Comparison of ENCODE assay signal across 1 cellular context in the genomic region with DNA sequence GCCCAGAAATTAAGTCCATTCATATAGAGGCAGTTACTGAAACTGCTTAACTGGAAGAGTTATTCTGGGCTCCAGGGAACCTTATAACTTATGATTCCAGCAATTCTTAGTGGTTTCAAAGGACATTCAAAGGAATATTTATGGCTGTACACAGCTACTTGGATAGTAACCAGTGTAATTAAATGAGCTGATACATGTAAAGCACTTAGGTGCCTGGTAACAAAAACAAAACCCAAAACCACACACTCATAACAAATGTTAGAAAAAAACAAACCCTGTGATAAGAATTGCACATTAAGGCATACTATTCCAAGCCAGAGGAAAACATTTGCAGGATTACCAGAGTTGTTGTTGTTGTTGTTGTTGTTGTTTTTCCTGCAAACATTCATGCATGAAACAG.
TF ChIP-seq lines count a peak whose summit lies in the region.

No MANE protein-coding gene starts in this region.

TF ChIP-seq in HEK293, 187 proteins besides CTCF, POLR2A, EP300 and RAD21 (continued from another document and continues in another):
- TF ChIP-seq, protein P1, sequence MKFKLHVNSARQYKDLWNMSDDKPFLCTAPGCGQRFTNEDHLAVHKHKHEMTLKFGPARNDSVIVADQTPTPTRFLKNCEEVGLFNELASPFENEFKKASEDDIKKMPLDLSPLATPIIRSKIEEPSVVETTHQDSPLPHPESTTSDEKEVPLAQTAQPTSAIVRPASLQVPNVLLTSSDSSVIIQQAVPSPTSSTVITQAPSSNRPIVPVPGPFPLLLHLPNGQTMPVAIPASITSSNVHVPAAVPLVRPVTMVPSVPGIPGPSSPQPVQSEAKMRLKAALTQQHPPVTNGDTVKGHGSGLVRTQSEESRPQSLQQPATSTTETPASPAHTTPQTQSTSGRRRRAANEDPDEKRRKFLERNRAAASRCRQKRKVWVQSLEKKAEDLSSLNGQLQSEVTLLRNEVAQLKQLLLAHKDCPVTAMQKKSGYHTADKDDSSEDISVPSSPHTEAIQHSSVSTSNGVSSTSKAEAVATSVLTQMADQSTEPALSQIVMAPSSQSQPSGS (tag by site-specific recombination; IDR thresholded peaks at IDR 0.05; ENCODE audit: low read depth): no peak
- TF ChIP-seq, protein P2, sequence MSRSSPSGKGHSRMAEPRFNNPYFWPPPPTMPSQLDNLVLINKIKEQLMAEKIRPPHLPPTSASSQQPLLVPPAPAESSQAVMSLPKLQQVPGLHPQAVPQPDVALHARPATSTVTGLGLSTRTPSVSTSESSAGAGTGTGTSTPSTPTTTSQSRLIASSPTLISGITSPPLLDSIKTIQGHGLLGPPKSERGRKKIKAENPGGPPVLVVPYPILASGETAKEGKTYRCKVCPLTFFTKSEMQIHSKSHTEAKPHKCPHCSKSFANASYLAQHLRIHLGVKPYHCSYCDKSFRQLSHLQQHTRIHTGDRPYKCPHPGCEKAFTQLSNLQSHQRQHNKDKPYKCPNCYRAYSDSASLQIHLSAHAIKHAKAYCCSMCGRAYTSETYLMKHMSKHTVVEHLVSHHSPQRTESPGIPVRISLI (tag by site-specific recombination; IDR thresholded peaks at IDR 0.05): peak; percentile 79; the same call in 1 of the 2 replicates
- no peak for TF ChIP-seq ZNF624 (tag by site-specific recombination; IDR thresholded peaks at IDR 0.05)
- TF ChIP-seq, protein P3, sequence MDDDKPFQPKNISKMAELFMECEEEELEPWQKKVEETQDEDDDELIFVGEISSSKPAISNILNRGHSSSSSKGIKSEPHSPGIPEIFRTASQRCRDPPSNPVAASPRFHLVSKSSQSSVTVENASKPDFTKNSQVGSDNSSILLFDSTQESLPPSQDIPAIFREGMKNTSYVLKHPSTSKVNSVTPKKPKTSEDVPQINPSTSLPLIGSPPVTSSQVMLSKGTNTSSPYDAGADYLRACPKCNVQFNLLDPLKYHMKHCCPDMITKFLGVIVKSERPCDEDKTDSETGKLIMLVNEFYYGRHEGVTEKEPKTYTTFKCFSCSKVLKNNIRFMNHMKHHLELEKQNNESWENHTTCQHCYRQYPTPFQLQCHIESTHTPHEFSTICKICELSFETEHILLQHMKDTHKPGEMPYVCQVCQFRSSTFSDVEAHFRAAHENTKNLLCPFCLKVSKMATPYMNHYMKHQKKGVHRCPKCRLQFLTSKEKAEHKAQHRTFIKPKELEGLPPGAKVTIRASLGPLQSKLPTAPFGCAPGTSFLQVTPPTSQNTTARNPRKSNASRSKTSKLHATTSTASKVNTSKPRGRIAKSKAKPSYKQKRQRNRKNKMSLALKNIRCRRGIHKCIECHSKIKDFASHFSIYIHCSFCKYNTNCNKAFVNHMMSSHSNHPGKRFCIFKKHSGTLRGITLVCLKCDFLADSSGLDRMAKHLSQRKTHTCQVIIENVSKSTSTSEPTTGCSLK (tag by site-specific recombination; IDR thresholded peaks at IDR 0.05): no peak
- no peak for TF ChIP-seq ZNF138 (tag by site-specific recombination; IDR thresholded peaks at IDR 0.05; ENCODE audit: borderline replicate concordance)
- TF ChIP-seq ZNF629 (tag by site-specific recombination; IDR thresholded peaks at IDR 0.05): peak; percentile 82
- peak; percentile 13; the same call in 1 of the 2 replicates for TF ChIP-seq GLIS1 (tag by site-specific recombination; IDR thresholded peaks at IDR 0.05)
- TF ChIP-seq, protein P4, sequence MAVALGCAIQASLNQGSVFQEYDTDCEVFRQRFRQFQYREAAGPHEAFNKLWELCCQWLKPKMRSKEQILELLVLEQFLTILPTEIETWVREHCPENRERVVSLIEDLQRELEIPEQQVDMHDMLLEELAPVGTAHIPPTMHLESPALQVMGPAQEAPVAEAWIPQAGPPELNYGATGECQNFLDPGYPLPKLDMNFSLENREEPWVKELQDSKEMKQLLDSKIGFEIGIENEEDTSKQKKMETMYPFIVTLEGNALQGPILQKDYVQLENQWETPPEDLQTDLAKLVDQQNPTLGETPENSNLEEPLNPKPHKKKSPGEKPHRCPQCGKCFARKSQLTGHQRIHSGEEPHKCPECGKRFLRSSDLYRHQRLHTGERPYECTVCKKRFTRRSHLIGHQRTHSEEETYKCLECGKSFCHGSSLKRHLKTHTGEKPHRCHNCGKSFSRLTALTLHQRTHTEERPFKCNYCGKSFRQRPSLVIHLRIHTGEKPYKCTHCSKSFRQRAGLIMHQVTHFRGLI (tag by site-specific recombination; IDR thresholded peaks at IDR 0.05): peak; percentile 31; the same call in 1 of the 2 replicates
- TF ChIP-seq ZNF2 (tag by site-specific recombination; IDR thresholded peaks at IDR 0.05): peak; percentile 28; the same call in 1 of the 2 replicates
- TF ChIP-seq REPIN1 (tag by site-specific recombination; IDR thresholded peaks at IDR 0.05; ENCODE audit: low read depth): 0 out of 2 replicates have a peak, but pooled peaks have one; percentile 39
- no peak for TF ChIP-seq ZSCAN16 (tag by site-specific recombination; IDR thresholded peaks at IDR 0.05)
- TF ChIP-seq ZIC2 (tag by site-specific recombination; IDR thresholded peaks at IDR 0.05): no peak
- TF ChIP-seq, protein P5, sequence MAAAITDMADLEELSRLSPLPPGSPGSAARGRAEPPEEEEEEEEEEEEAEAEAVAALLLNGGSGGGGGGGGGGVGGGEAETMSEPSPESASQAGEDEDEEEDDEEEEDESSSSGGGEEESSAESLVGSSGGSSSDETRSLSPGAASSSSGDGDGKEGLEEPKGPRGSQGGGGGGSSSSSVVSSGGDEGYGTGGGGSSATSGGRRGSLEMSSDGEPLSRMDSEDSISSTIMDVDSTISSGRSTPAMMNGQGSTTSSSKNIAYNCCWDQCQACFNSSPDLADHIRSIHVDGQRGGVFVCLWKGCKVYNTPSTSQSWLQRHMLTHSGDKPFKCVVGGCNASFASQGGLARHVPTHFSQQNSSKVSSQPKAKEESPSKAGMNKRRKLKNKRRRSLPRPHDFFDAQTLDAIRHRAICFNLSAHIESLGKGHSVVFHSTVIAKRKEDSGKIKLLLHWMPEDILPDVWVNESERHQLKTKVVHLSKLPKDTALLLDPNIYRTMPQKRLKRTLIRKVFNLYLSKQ (tag by site-specific recombination; IDR thresholded peaks at IDR 0.05; ENCODE audit: borderline replicate concordance): no peak
- TF ChIP-seq ZNF843 (tag by site-specific recombination; IDR thresholded peaks at IDR 0.05): peak; percentile 97
- TF ChIP-seq, protein P6, sequence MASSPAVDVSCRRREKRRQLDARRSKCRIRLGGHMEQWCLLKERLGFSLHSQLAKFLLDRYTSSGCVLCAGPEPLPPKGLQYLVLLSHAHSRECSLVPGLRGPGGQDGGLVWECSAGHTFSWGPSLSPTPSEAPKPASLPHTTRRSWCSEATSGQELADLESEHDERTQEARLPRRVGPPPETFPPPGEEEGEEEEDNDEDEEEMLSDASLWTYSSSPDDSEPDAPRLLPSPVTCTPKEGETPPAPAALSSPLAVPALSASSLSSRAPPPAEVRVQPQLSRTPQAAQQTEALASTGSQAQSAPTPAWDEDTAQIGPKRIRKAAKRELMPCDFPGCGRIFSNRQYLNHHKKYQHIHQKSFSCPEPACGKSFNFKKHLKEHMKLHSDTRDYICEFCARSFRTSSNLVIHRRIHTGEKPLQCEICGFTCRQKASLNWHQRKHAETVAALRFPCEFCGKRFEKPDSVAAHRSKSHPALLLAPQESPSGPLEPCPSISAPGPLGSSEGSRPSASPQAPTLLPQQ (tag by site-specific recombination; IDR thresholded peaks at IDR 0.05): peak; percentile 50; the same call in 1 of the 2 replicates
- TF ChIP-seq ZBTB17 (tag by site-specific recombination; IDR thresholded peaks at IDR 0.05): peak; percentile 81
- TF ChIP-seq ZNF654 (tag by site-specific recombination; IDR thresholded peaks at IDR 0.05; ENCODE audit: low read depth): peak; percentile 4
- peak; percentile 55; the same call in 1 of the 2 replicates for TF ChIP-seq ZBTB8A (tag by site-specific recombination; IDR thresholded peaks at IDR 0.05)
- peak; percentile 78 for TF ChIP-seq SP7 (tag by site-specific recombination; IDR thresholded peaks at IDR 0.05)
- no peak for TF ChIP-seq ZNF174 (tag by site-specific recombination; IDR thresholded peaks at IDR 0.05)
- no peak for TF ChIP-seq ZNF707 (tag by site-specific recombination; IDR thresholded peaks at IDR 0.05)
- TF ChIP-seq, protein P7, sequence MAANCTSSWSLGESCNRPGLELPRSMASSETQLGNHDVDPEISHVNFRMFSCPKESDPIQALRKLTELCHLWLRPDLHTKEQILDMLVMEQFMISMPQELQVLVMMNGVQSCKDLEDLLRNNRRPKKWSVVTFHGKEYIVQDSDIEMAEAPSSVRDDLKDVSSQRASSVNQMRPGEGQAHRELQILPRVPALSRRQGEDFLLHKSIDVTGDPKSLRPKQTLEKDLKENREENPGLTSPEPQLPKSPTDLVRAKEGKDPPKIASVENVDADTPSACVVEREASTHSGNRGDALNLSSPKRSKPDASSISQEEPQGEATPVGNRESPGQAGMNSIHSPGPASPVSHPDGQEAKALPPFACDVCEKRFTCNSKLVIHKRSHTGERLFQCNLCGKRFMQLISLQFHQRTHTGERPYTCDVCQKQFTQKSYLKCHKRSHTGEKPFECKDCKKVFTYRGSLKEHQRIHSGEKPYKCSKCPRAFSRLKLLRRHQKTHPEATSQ (tag by site-specific recombination; IDR thresholded peaks at IDR 0.05): no peak
- TF ChIP-seq ZNF555 (tag by site-specific recombination; conservative IDR thresholded peaks at IDR 0.05): no peak
- TF ChIP-seq ZNF10 (tag by site-specific recombination; IDR thresholded peaks at IDR 0.05): peak; percentile 77; the same call in 1 of the 2 replicates
- no peak for TF ChIP-seq SETDB1 (IDR thresholded peaks at IDR 0.05; ENCODE audit: insufficient read length, low read length)
- peak; percentile 95 for TF ChIP-seq ZXDB (tag by site-specific recombination; IDR thresholded peaks at IDR 0.05)
- TF ChIP-seq, protein P8, sequence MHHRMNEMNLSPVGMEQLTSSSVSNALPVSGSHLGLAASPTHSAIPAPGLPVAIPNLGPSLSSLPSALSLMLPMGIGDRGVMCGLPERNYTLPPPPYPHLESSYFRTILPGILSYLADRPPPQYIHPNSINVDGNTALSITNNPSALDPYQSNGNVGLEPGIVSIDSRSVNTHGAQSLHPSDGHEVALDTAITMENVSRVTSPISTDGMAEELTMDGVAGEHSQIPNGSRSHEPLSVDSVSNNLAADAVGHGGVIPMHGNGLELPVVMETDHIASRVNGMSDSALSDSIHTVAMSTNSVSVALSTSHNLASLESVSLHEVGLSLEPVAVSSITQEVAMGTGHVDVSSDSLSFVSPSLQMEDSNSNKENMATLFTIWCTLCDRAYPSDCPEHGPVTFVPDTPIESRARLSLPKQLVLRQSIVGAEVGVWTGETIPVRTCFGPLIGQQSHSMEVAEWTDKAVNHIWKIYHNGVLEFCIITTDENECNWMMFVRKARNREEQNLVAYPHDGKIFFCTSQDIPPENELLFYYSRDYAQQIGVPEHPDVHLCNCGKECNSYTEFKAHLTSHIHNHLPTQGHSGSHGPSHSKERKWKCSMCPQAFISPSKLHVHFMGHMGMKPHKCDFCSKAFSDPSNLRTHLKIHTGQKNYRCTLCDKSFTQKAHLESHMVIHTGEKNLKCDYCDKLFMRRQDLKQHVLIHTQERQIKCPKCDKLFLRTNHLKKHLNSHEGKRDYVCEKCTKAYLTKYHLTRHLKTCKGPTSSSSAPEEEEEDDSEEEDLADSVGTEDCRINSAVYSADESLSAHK (tag by site-specific recombination; IDR thresholded peaks at IDR 0.05): peak; percentile 98
- TF ChIP-seq ZNF548 (tag by site-specific recombination; IDR thresholded peaks at IDR 0.05): no peak
- no peak for TF ChIP-seq ZNF19 (tag by site-specific recombination; IDR thresholded peaks at IDR 0.05; ENCODE audit: low read depth)
- TF ChIP-seq SALL2 (tag by site-specific recombination; IDR thresholded peaks at IDR 0.05; ENCODE audit: borderline replicate concordance): no peak
- peak; percentile 42; the same call in 1 of the 2 replicates for TF ChIP-seq ZNF600 (tag by site-specific recombination; IDR thresholded peaks at IDR 0.05)
- 0 out of 2 replicates have a peak, but pooled peaks have one; percentile 41 for TF ChIP-seq ZSCAN23 (tag by site-specific recombination; IDR thresholded peaks at IDR 0.05)
- peak; percentile 65 for TF ChIP-seq ZNF24 (tag by site-specific recombination; IDR thresholded peaks at IDR 0.05)
- TF ChIP-seq ZNF830 (tag by site-specific recombination; IDR thresholded peaks at IDR 0.05; ENCODE audit: low read depth): no peak
- TF ChIP-seq, protein P9, sequence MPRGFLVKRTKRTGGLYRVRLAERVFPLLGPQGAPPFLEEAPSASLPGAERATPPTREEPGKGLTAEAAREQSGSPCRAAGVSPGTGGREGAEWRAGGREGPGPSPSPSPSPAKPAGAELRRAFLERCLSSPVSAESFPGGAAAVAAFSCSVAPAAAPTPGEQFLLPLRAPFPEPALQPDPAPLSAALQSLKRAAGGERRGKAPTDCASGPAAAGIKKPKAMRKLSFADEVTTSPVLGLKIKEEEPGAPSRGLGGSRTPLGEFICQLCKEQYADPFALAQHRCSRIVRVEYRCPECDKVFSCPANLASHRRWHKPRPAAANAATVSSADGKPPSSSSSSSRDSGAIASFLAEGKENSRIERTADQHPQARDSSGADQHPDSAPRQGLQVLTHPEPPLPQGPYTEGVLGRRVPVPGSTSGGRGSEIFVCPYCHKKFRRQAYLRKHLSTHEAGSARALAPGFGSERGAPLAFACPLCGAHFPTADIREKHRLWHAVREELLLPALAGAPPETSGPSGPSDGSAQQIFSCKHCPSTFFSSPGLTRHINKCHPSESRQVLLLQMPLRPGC (tag by site-specific recombination; IDR thresholded peaks at IDR 0.05): peak; percentile 80
- TF ChIP-seq ZBTB1 (tag by site-specific recombination; IDR thresholded peaks at IDR 0.05): no peak
- TF ChIP-seq, protein P10, sequence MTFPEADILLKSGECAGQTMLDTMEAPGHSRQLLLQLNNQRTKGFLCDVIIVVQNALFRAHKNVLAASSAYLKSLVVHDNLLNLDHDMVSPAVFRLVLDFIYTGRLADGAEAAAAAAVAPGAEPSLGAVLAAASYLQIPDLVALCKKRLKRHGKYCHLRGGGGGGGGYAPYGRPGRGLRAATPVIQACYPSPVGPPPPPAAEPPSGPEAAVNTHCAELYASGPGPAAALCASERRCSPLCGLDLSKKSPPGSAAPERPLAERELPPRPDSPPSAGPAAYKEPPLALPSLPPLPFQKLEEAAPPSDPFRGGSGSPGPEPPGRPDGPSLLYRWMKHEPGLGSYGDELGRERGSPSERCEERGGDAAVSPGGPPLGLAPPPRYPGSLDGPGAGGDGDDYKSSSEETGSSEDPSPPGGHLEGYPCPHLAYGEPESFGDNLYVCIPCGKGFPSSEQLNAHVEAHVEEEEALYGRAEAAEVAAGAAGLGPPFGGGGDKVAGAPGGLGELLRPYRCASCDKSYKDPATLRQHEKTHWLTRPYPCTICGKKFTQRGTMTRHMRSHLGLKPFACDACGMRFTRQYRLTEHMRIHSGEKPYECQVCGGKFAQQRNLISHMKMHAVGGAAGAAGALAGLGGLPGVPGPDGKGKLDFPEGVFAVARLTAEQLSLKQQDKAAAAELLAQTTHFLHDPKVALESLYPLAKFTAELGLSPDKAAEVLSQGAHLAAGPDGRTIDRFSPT (tag by site-specific recombination; IDR thresholded peaks at IDR 0.05): no peak
- TF ChIP-seq, protein P11, sequence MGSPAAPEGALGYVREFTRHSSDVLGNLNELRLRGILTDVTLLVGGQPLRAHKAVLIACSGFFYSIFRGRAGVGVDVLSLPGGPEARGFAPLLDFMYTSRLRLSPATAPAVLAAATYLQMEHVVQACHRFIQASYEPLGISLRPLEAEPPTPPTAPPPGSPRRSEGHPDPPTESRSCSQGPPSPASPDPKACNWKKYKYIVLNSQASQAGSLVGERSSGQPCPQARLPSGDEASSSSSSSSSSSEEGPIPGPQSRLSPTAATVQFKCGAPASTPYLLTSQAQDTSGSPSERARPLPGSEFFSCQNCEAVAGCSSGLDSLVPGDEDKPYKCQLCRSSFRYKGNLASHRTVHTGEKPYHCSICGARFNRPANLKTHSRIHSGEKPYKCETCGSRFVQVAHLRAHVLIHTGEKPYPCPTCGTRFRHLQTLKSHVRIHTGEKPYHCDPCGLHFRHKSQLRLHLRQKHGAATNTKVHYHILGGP (tag by site-specific recombination; IDR thresholded peaks at IDR 0.05): peak; percentile 93
